ENCODE assay signal across 8 cellular contexts in genomic region chr17:37230633-37231032, GRCh38.
"Had no signal": no experiment of that assay in that cellular context is flagged by ENCODE, and none has a peak within 500 bp of the region (broad histone marks: within the 10 kb centered on the region; RNA-seq: fewer than 3 reads in every experiment).

No MANE protein-coding gene starts in this region.

- ATAC-seq: HCT116, K562 had no signal

- H3K4me3 ChIP-seq: HAP-1, K562 had no signal

- H3K27ac Mint-ChIP-seq: HFFc6 had no signal

- H3K9me3 Mint-ChIP-seq: HFFc6 had no signal

- DNase-seq: GOT3, H7, HFFc6, IMR-90 had no signal

- H3K4me3 Mint-ChIP-seq: HFFc6 had no signal

- H3K27ac ChIP-seq: HL-60 had no signal
